8 cellular contexts compared by ENCODE assay signal in the genomic region with DNA sequence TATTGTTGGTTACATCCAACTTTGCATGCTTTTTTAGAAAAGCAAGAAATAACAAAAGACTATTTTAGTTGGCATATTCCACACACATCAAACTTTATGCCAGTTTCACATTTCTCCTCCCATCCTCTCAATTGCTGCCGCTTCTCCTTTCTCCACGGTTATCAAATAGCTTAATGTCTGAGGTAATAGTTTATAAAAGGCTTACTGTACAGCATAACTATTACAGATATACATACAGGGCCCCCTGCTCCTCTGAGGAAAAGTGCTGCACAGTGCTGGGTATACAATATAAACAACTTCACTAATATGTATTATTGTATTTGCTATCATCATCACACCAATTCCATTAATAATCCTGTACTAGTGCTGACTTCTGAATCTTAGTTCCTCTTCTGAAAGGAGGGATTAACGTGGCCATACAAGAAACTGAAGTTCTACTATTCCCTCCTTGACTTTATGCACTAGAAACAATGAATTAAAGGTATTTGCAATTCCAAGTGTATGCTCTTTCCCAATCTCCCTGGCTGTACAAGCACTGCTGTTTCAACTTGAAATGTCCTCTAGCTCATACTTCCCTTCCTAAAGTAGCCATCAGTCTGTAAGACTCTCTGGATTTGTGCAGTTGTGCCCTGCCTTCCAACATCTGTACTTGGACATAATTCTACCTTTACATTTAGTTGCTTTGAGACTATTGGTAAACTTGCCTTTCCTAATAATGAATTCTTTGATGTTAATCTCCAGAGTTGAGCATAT. TPM values are rescaled to one million over a fixed set of nuclear protein-coding genes. Genes with fewer than 3 reads are reported as not detected.
DNase-seq lines count a peak whose midpoint lies in the region; ATAC-seq, FAIRE-seq and TF ChIP-seq lines count a peak whose summit lies in the region.

No MANE protein-coding gene starts in this region.

- peaks cover 15% of the 10 kb centered on the region for H3K4me1 ChIP-seq in Panc1 (ENCODE audit: control insufficient read depth, insufficient read depth, low read length)
- H3K4me1 ChIP-seq in fibroblast of lung (ENCODE audit: control insufficient read depth, extremely low read depth, insufficient read depth, low read length), result peaks cover 6% of the 10 kb centered on the region
- H3K4me1 ChIP-seq in skeletal muscle satellite cell (ENCODE audit: control insufficient read depth, insufficient read depth, low read length), result peaks cover 26% of the 10 kb centered on the region

- H2AFZ ChIP-seq in fibroblast of lung (ENCODE audit: low read length), result no peak overlapping the region

- POLR2A ChIA-PET in Panc1 (lab: Charles Lee), result no interaction called here
- POLR2A ChIA-PET in activated CD8-positive, alpha-beta T cell treated with anti-CD3 and anti-CD28 coated beads, Interleukin-2, amount 10 ng/mL, durations not matched to agents 7 days and 5 days (lab: Charles Lee), result interaction anchor here (1.0 to 7.9 kb wide), 2 partner anchors 83 to 120 kb away, joined by 3 to 73 read pairs; partner anchors contain the start of gene CCNG2

- peaks cover 3% of the 10 kb centered on the region for H3K27me3 Mint-ChIP-seq in endothelial cell (ENCODE audit: unreplicated experiment)
- H3K27me3 Mint-ChIP-seq in activated CD8-positive, alpha-beta T cell treated with anti-CD3 and anti-CD28 coated beads, Interleukin-2, amount 10 ng/mL, durations not matched to agents 7 days and 5 days (ENCODE audit: low read depth), result no peaks in the 10 kb centered on the region

- H3K36me3 Mint-ChIP-seq in endothelial cell (ENCODE audit: low read depth, unreplicated experiment), result no peaks in the 10 kb centered on the region
- peaks cover 36% of the 10 kb centered on the region for H3K36me3 Mint-ChIP-seq in activated CD8-positive, alpha-beta T cell treated with anti-CD3 and anti-CD28 coated beads, Interleukin-2, amount 10 ng/mL, durations not matched to agents 7 days and 5 days (ENCODE audit: low read depth)

- intact Hi-C loops in Panc1 (cut with micrococcal nuclease; ENCODE audit: unreplicated experiment), result no loop called here

- H4K20me1 ChIP-seq in fibroblast of lung (ENCODE audit: control insufficient read depth, extremely low read depth, insufficient read depth, low read length), result peaks cover 13% of the 10 kb centered on the region

- TF ChIP-seq POLR2A in GM12891 (IDR thresholded peaks at IDR 0.05; ENCODE audit: low read depth, low read length), result no peak

- H3K9me3 Mint-ChIP-seq in endothelial cell (ENCODE audit: unreplicated experiment), result no peaks in the 10 kb centered on the region
- H3K9me3 Mint-ChIP-seq in activated CD8-positive, alpha-beta T cell treated with anti-CD3 and anti-CD28 coated beads, Interleukin-2, amount 10 ng/mL, durations not matched to agents 7 days and 5 days (ENCODE audit: insufficient read depth), result no peaks in the 10 kb centered on the region

- H3K27me3 ChIP-seq in Panc1 (ENCODE audit: control insufficient read depth, insufficient read depth, low read length) (no peaks in the 10 kb centered on the region), fibroblast of lung (ENCODE audit: control insufficient read depth, insufficient read depth, low read length) (no peaks in the 10 kb centered on the region), skeletal muscle satellite cell (ENCODE audit: control insufficient read depth, insufficient read depth, low read length) (no peaks in the 10 kb centered on the region)

- no peak overlapping the region for H3K4me3 Mint-ChIP-seq in endothelial cell (ENCODE audit: unreplicated experiment)
- H3K4me3 Mint-ChIP-seq in activated CD8-positive, alpha-beta T cell treated with anti-CD3 and anti-CD28 coated beads, Interleukin-2, amount 10 ng/mL, durations not matched to agents 7 days and 5 days, result no peak overlapping the region

- H3K4me3 ChIP-seq in Panc1 (ENCODE audit: low read depth in 2 of 2, low read length in 2 of 2) (peak overlapping the region; percentile 57 to 96), fibroblast of lung (replicated peaks in 1 of 4; ENCODE audit: control extremely low read depth in 1 of 4, insufficient read depth in 1 of 4, low read depth in 3 of 4, low read length in 4 of 4) (peak overlapping the region; percentile 71 to 94 (median 88)), skeletal muscle satellite cell (ENCODE audit: low read length) (peak overlapping the region; percentile 97)

- FAIRE-seq in GM12891 (lab: Jason Lieb, UNC) (peak; percentile 52), urothelium cell line (lab: Jason Lieb, UNC) (no peak)

- H3K36me3 ChIP-seq in Panc1 (ENCODE audit: control insufficient read depth, insufficient read depth, low read length), result peaks cover 6% of the 10 kb centered on the region; the same call in 1 of the 2 replicates
- H3K36me3 ChIP-seq in fibroblast of lung (ENCODE audit: control insufficient read depth, insufficient read depth, low read length), result no peaks in the 10 kb centered on the region
- H3K36me3 ChIP-seq in skeletal muscle satellite cell (ENCODE audit: insufficient read depth, low read length), result no peaks in the 10 kb centered on the region

- CTCF ChIA-PET in Panc1 (lab: Charles Lee), result interaction anchor here (0.5 kb wide), 1 partner anchor 24 kb away, joined by 3 read pairs; no protein-coding TSS in a partner anchor
- CTCF ChIA-PET in activated CD8-positive, alpha-beta T cell treated with anti-CD3 and anti-CD28 coated beads, Interleukin-2, amount 10 ng/mL, durations not matched to agents 7 days and 5 days (lab: Charles Lee), result interaction anchor here (0.7 to 5.6 kb wide), 11 partner anchors 17 to 284 kb away, joined by 3 to 30 read pairs (median 3); partner anchors contain the start of gene CCNG2

- TF ChIP-seq CTCF in Panc1 (IDR thresholded peaks at IDR 0.05), result no peak
- TF ChIP-seq CTCF in fibroblast of lung (conservative IDR thresholded peaks at IDR 0.05 in 1 of 2, IDR thresholded peaks at IDR 0.05 in 1 of 2; ENCODE audit: low read depth in 1 of 2, low read length in 2 of 2), result no peak
- TF ChIP-seq CTCF in endothelial cell (IDR thresholded peaks at IDR 0.05; ENCODE audit: unreplicated experiment), result no peak

- ATAC-seq in Panc1, result no peak
- no peak for ATAC-seq in activated CD8-positive, alpha-beta T cell treated with anti-CD3 and anti-CD28 coated beads, Interleukin-2, amount 10 ng/mL, durations not matched to agents 7 days and 5 days

- no peaks in the 10 kb centered on the region for H3K9me3 ChIP-seq in Panc1 (ENCODE audit: control insufficient read depth, insufficient read depth, low read depth, low read length)
- H3K9me3 ChIP-seq in fibroblast of lung (ENCODE audit: control insufficient read depth, insufficient read depth, low read depth, low read length), result no peaks in the 10 kb centered on the region
- no peaks in the 10 kb centered on the region for H3K9me3 ChIP-seq in skeletal muscle satellite cell (replicated peaks; ENCODE audit: low read length)

- H3K27ac ChIP-seq in Panc1 (ENCODE audit: low read length) (no peak overlapping the region), fibroblast of lung (ENCODE audit: insufficient read depth, low read length) (no peak overlapping the region)

- H3K4me1 Mint-ChIP-seq in endothelial cell (ENCODE audit: unreplicated experiment), result peaks cover 28% of the 10 kb centered on the region
- H3K4me1 Mint-ChIP-seq in activated CD8-positive, alpha-beta T cell treated with anti-CD3 and anti-CD28 coated beads, Interleukin-2, amount 10 ng/mL, durations not matched to agents 7 days and 5 days (ENCODE audit: low read depth), result peaks cover 52% of the 10 kb centered on the region

- H3K27ac Mint-ChIP-seq in endothelial cell (ENCODE audit: unreplicated experiment), result no peak overlapping the region
- H3K27ac Mint-ChIP-seq in activated CD8-positive, alpha-beta T cell treated with anti-CD3 and anti-CD28 coated beads, Interleukin-2, amount 10 ng/mL, durations not matched to agents 7 days and 5 days, result no peak overlapping the region

- H3K4me2 ChIP-seq in fibroblast of lung (ENCODE audit: extremely low read depth, insufficient read depth, low read length) (peak overlapping the region; percentile 94), skeletal muscle satellite cell (ENCODE audit: low read length) (peak overlapping the region; percentile 95)

- no TSS peak for BruUV-seq in Panc1 (replicated peaks; lab: Mats Ljungman, UMichigan)

- peaks cover 68% of the 10 kb centered on the region for H3K79me2 ChIP-seq in fibroblast of lung (ENCODE audit: control insufficient read depth, insufficient read depth, low read length)

- in situ Hi-C loops in Panc1 (cut with HindIII; ENCODE audit: low pct_unique_long_range_greater_than_20kb, low sequenced_read_pairs), result no loop called here

- H3K9ac ChIP-seq in fibroblast of lung (ENCODE audit: insufficient read depth, low read length), result no peak overlapping the region
- H3K9ac ChIP-seq in skeletal muscle satellite cell (ENCODE audit: low read depth, low read length), result peak overlapping the region; percentile 98

- DNase-seq in GM12891 (ENCODE audit: insufficient read length, low spot score) (no peak), Panc1 (ENCODE audit: low read depth, low spot score) (no peak), fibroblast of lung (ENCODE audit: low read depth in 2 of 2) (peak; percentile 35 to 61), endothelial cell (ENCODE audit: low spot score) (no peak), urothelium cell line (ENCODE audit: low spot score) (no peak)
- DNase-seq in activated CD8-positive, alpha-beta T cell treated with anti-CD3 and anti-CD28 coated beads, Interleukin-2, amount 10 ng/mL, durations not matched to agents 7 days and 5 days, result no peak
- no peak for DNase-seq in NK-92 treated with Interleukin-12 subunit alpha and Interleukin-12 subunit beta, amount 100 ng/mL, for 24 hours (lab: John Stamatoyannopoulos, UW)

TF ChIP-seq in GM12891, 5 proteins besides CTCF, POLR2A, EP300 and RAD21:
- TF ChIP-seq POU2F2 (IDR thresholded peaks at IDR 0.05; ENCODE audit: low read depth, low read length) (no peak), POLR2AphosphoS5 (IDR thresholded peaks at IDR 0.05; ENCODE audit: low read depth, low read length) (no peak), SPI1 (IDR thresholded peaks at IDR 0.05; ENCODE audit: low read depth, low read length) (no peak), TAF1 (IDR thresholded peaks at IDR 0.05; ENCODE audit: low read depth, low read length) (no peak), PAX5 (IDR thresholded peaks at IDR 0.05; ENCODE audit: insufficient read depth, low read length, severe bottlenecking) (no peak)
TF ChIP-seq in GM12891: peak in this region for 0.

RNA-seq across cellular contexts. Expression of gene CCNI, which starts 2.5 kb away (rescaled TPM):
- polyA plus RNA-seq in GM12891 (2012; ENCODE audit: low read depth, missing spikeins), result 102 TPM
- total RNA-seq in Panc1 (2021; ENCODE audit: unreplicated experiment) (125 TPM), fibroblast of lung (117 and 151 TPM in 2 replicates), endothelial cell (ENCODE audit: unreplicated experiment) (303 TPM)
- 152 TPM for polyA plus RNA-seq in Panc1 (2012; ENCODE audit: insufficient read length)
- polyA plus RNA-seq in fibroblast of lung, result 214 and 216 TPM in 2 replicates
- polyA plus RNA-seq in fibroblast of lung (2012), result 173 and 186 TPM in 2 replicates
- polyA minus RNA-seq in fibroblast of lung (ENCODE audit: low replicate concordance), result 322 and 501 TPM in 2 replicates
- 94.6 TPM in 2 replicates for total RNA-seq in skeletal muscle satellite cell (2012; rRNA removed)
- 100 to 1,000 TPM; 203 to 216 TPM for total RNA-seq in activated CD8-positive, alpha-beta T cell treated with anti-CD3 and anti-CD28 coated beads, Interleukin-2, amount 10 ng/mL, durations not matched to agents 7 days and 5 days

Comparison
In these comparisons a context has a peak if more than half of its experiments do, and no peak if none do; other contexts are left out.
1. DNase-seq: peak in fibroblast of lung (2 of 2); none in GM12891 (single experiment), Panc1 (single experiment), endothelial cell (single experiment), urothelium cell line (single experiment), activated CD8-positive, alpha-beta T cell treated with anti-CD3 and anti-CD28 coated beads, Interleukin-2, amount 10 ng/mL, durations not matched to agents 7 days and 5 days (single experiment) and NK-92 treated with Interleukin-12 subunit alpha and Interleukin-12 subunit beta, amount 100 ng/mL, for 24 hours (single experiment).
2. Peak in every context shown above with its lines, with median percentiles within 50 percentile points of each other: H3K4me3 ChIP-seq.